ENCODE assay signal across 9 cellular contexts in genomic region chr7:50812847-50813475, GRCh38. TPM values are rescaled to one million over a fixed set of nuclear protein-coding genes. Genes with fewer than 3 reads are reported as not detected.
DNase-seq lines count a peak whose midpoint lies in the region; ATAC-seq and TF ChIP-seq lines count a peak whose summit lies in the region.
"Had no signal": no experiment of that assay in that cellular context is flagged by ENCODE, and none has a peak within 500 bp of the region (broad histone marks: within the 10 kb centered on the region; RNA-seq: fewer than 3 reads in every experiment).

No MANE protein-coding gene starts in this region.

- H2AFZ ChIP-seq in PC-3 (ENCODE audit: low read length), result no peak overlapping the region

- BruUV-seq in PC-3 (replicated peaks; lab: Mats Ljungman, UMichigan), result no TSS peak

- ATAC-seq in PC-3, result peak; percentile 98
- ATAC-seq in mucosa of descending colon, result peak; percentile 98
- no peak for ATAC-seq in HG02678 (IDR thresholded peaks at IDR 0.05; ENCODE audit: unreplicated experiment)
- no peak for ATAC-seq in GM19324 (IDR thresholded peaks at IDR 0.05; ENCODE audit: low FRiP score, unreplicated experiment)

- DNase-seq in AG09319 (ENCODE audit: extremely low read depth, low read depth), result peak; percentile 23
- DNase-seq in PC-3, result peak; percentile 90
- peak; percentile 86 for DNase-seq in epithelial cell of proximal tubule (ENCODE audit: low read depth)
- DNase-seq in mucosa of descending colon, result peak; percentile 67 to 87 (median 73)
- DNase-seq in RPMI8226, result no peak
- DNase-seq in foreskin melanocyte, result no peak
- DNase-seq: CD4-positive, alpha-beta T cell had no signal

- H3K4me3 ChIP-seq in PC-3 (ENCODE audit: low read length) (no peak overlapping the region), epithelial cell of proximal tubule (ENCODE audit: low read depth, low read length) (no peak overlapping the region), mucosa of descending colon (no peak overlapping the region)

- intact Hi-C loops in PC-3 (cut with micrococcal nuclease), result no loop called here
- intact Hi-C loops in mucosa of descending colon (cut with DNase I, micrococcal nuclease), result no loop called here

- H3K4me1 ChIP-seq in PC-3 (ENCODE audit: insufficient read depth, low read length) (peaks cover 14% of the 10 kb centered on the region), mucosa of descending colon (ENCODE audit: low read depth) (peaks cover 4% of the 10 kb centered on the region)

- H3K36me3 ChIP-seq in PC-3 (ENCODE audit: low read depth, low read length), result no peaks in the 10 kb centered on the region
- H3K36me3 ChIP-seq in mucosa of descending colon (ENCODE audit: low read depth), result no peaks in the 10 kb centered on the region

- H3K27me3 ChIP-seq in PC-3 (ENCODE audit: low read length), result no peaks in the 10 kb centered on the region

- H3K4me2 ChIP-seq in PC-3 (ENCODE audit: low read length), result no peak overlapping the region

- no peaks in the 10 kb centered on the region for H3K9me3 ChIP-seq in PC-3 (ENCODE audit: low read length)
- no peaks in the 10 kb centered on the region for H3K9me3 ChIP-seq in mucosa of descending colon

- CTCF ChIA-PET in PC-3 (lab: Charles Lee), result no interaction called here

- no peaks in the 10 kb centered on the region for H3F3A ChIP-seq in PC-3 (ENCODE audit: low read length, unreplicated experiment)

- peak overlapping the region; percentile 13; the same call in 1 of the 2 replicates for H3K27ac ChIP-seq in PC-3 (ENCODE audit: low read length)

- no peak overlapping the region for H3K9ac ChIP-seq in PC-3 (ENCODE audit: low read length)

- H3K79me2 ChIP-seq in PC-3 (ENCODE audit: low read length), result no peaks in the 10 kb centered on the region

- no peaks in the 10 kb centered on the region for H4K20me1 ChIP-seq in PC-3 (ENCODE audit: low read length)

- POLR2A ChIA-PET in PC-3 (lab: Charles Lee; ENCODE audit: unreplicated experiment), result no interaction called here

- no peaks in the 10 kb centered on the region for H3K9me2 ChIP-seq in PC-3 (replicated peaks; ENCODE audit: low read length)

- TF ChIP-seq CTCF in AG09319 (IDR thresholded peaks at IDR 0.05; ENCODE audit: low read depth, low read length), result no peak
- no peak for TF ChIP-seq CTCF in PC-3 (conservative IDR thresholded peaks at IDR 0.05; ENCODE audit: low read depth, low read length)
- no peak for TF ChIP-seq CTCF in epithelial cell of proximal tubule (conservative IDR thresholded peaks at IDR 0.05; ENCODE audit: low read depth, low read length)
- no peak for TF ChIP-seq CTCF in mucosa of descending colon (IDR thresholded peaks at IDR 0.05)

RNA-seq across cellular contexts. Expression of gene GRB10, which starts 30.3 kb away (rescaled TPM):
- total RNA-seq in PC-3 (2014; rRNA removed) (61.3 and 89.8 TPM in 2 replicates), epithelial cell of proximal tubule (33.4 and 46.7 TPM in 2 replicates), mucosa of descending colon (10 to 100 TPM in 2 of 3 donors, 1 to 10 TPM in 1; 9.4 to 56.8 (median 13.0) TPM)

Comparison
In these comparisons a context has a peak if more than half of its experiments do, and no peak if none do; other contexts are left out.
1. DNase-seq: peak in AG09319 (single experiment), PC-3 (single experiment), epithelial cell of proximal tubule (single experiment) and mucosa of descending colon (3 of 3); none in RPMI8226 (single experiment) and foreskin melanocyte (single experiment).
2. ATAC-seq: peak in PC-3 (single experiment) and mucosa of descending colon (single experiment); none in HG02678 (single experiment) and GM19324 (single experiment).